Comparison of ENCODE assay signal across 29 cellular contexts in the genomic region with DNA sequence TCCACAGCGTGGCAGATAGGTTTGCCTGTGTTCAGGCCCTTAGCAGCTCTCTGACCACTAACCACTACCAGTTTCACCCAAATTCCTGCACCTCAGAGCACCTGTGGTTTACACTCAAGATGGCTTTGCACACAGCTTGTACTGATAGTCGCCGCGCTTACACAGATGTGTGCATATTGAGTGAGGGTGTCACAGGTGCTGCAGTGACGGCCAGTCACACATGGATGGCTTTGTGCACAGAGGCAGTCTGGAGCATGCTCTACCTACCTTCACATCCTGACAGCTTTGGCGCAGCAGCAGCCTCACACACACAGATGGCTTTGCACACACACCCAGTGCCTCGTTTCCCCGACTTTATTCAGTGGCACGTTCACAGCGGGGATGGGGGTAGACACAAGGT. TPM values are rescaled to one million over a fixed set of nuclear protein-coding genes. Genes with fewer than 3 reads are reported as not detected.
A peak's percentile ranks its signal among the peaks of the same experiment; 100 is the strongest.
DNase-seq lines count a peak whose midpoint lies in the region; ATAC-seq and TF ChIP-seq lines count a peak whose summit lies in the region.
"Had no signal": no experiment of that assay in that cellular context is flagged by ENCODE, and none has a peak within 500 bp of the region (broad histone marks: within the 10 kb centered on the region; RNA-seq: fewer than 3 reads in every experiment).

No MANE protein-coding gene starts in this region.

- peak overlapping the region; percentile 50 for H3K14ac ChIP-seq in IMR-90 (replicated peaks; ENCODE audit: low read depth, low read length)

- peaks cover 0 to 16% of the 10 kb centered on the region in 2 experiments; a peak in 2 of 4 replicates for H3K79me1 ChIP-seq in IMR-90 (ENCODE audit: low read depth in 1 of 2, low read length in 2 of 2)

- H3K9ac ChIP-seq in IMR-90 (ENCODE audit: low read depth, low read length) = no peak overlapping the region

- H3K56ac ChIP-seq in IMR-90 (ENCODE audit: extremely low read depth, insufficient read depth, low read length) = no peak overlapping the region; the same call in 1 of the 2 replicates

- no peak for TF ChIP-seq POLR2A in IMR-90 (IDR thresholded peaks at IDR 0.05; ENCODE audit: low read depth, low read length)

- no peak for DNase-seq in activated T-cell treated with anti-CD3 and anti-CD28 coated beads, Interleukin-2, amount 50 U/mL, for 24 hours
- no peak for DNase-seq in activated T-cell treated with anti-CD3 and anti-CD28 coated beads, Interleukin-2, amount 50 U/mL, for 1 hour
- no peak for DNase-seq in IMR-90
- DNase-seq in endothelial cell (ENCODE audit: low spot score) = no peak
- no peak for DNase-seq in stimulated activated naive B cell treated with anti-CD40 and anti-IgM and Interleukin-4, amounts not matched to agents 10 μg/mL and 1 μg/mL and 100 μg/mL, for 72 hours
- no peak for DNase-seq in NCI-H1417 (lab: John Stamatoyannopoulos, UW)
- no peak for DNase-seq in sciatic nerve (ENCODE audit: low spot score)
- DNase-seq in left lobe of liver (ENCODE audit: low spot score) = no peak
- DNase-seq: activated CD4-positive, alpha-beta T cell treated with anti-CD3 and anti-CD28 coated beads, Interleukin-2, amount 10 ng/mL, durations not matched to agents 7 days and 5 days; activated naive CD8-positive, alpha-beta T cell treated with anti-CD3 and anti-CD28 coated beads, Interleukin-2, amount 10 ng/mL, durations not matched to agents 7 days and 5 days; CD8-positive, alpha-beta T cell; cortex of kidney; DMS 273 treated with DMSO at 0.1 percent for 48 hours; endodermal cell; gastrocnemius medialis; hippocampal formation; left colon; mesendoderm; NCI-H510A; PC-9; SHP77 treated with DMSO at 0.1 percent for 48 hours; stimulated activated CD4-positive, alpha-beta T cell treated with anti-CD3 and anti-CD28 coated beads, Interleukin-15, amount 100 ng/mL, for 24 hours; T-helper 9 cell had no signal

- peaks cover 12% of the 10 kb centered on the region for H4K20me1 ChIP-seq in IMR-90 (ENCODE audit: insufficient read depth, low read length)

- H2BK20ac ChIP-seq in IMR-90 (ENCODE audit: low read depth, low read length) = no peak overlapping the region

- no peak for ATAC-seq in IMR-90 (ENCODE audit: low read depth)
- no peak for ATAC-seq in stimulated activated naive B cell treated with anti-CD40 and anti-IgM and Interleukin-4, amounts not matched to agents 10 μg/mL and 1 μg/mL and 100 μg/mL, for 72 hours (replicated peaks)
- no peak for ATAC-seq in sciatic nerve
- ATAC-seq in left lobe of liver = no peak
- ATAC-seq: CD8-positive, alpha-beta T cell; gastrocnemius medialis; left colon had no signal

- H4K5ac ChIP-seq in IMR-90 (ENCODE audit: low read depth, low read length) = no peak overlapping the region

- H3K9me3 Mint-ChIP-seq in activated T-cell treated with anti-CD3 and anti-CD28 coated beads, Interleukin-2, amount 50 U/mL, for 24 hours = no peaks in the 10 kb centered on the region
- H3K9me3 Mint-ChIP-seq in endothelial cell (ENCODE audit: unreplicated experiment) = no peaks in the 10 kb centered on the region
- no peaks in the 10 kb centered on the region for H3K9me3 Mint-ChIP-seq in stimulated activated naive B cell treated with anti-CD40 and anti-IgM and Interleukin-4, amounts not matched to agents 10 μg/mL and 1 μg/mL and 100 μg/mL, for 72 hours
- H3K9me3 Mint-ChIP-seq: activated CD4-positive, alpha-beta T cell treated with anti-CD3 and anti-CD28 coated beads, Interleukin-2, amount 10 ng/mL, durations not matched to agents 7 days and 5 days; activated naive CD8-positive, alpha-beta T cell treated with anti-CD3 and anti-CD28 coated beads, Interleukin-2, amount 10 ng/mL, durations not matched to agents 7 days and 5 days; activated T-helper 2 cell treated with anti-CD3 and anti-CD28 coated beads, Interferon-gamma antibody, Interleukin-2, Interleukin-4, amounts not matched to agents 10 μg/mL and 5 μg/mL and 100 μg/mL, durations not matched to agents 14 hours and 24 hours and 36 hours; CD8-positive, alpha-beta T cell; stimulated activated naive CD8-positive, alpha-beta T cell treated with anti-CD3 and anti-CD28 coated beads, Interleukin-15, Interleukin-2, amounts not matched to agents 100 ng/mL and 50 ng/mL, for 24 hours had no signal

- BruUV-seq in IMR-90 (replicated peaks; lab: Mats Ljungman, UMichigan) = no TSS peak

- peak overlapping the region; percentile 26; the same call in 1 of the 2 replicates for H3K27ac ChIP-seq in IMR-90 (ENCODE audit: insufficient read depth, low read length)
- H3K27ac ChIP-seq: ascending aorta, cardiac muscle cell, esophagus muscularis mucosa, gastrocnemius medialis, PC-9, VCaP had no signal

- CTCF ChIA-PET in IMR-90 (lab: Yijun Ruan, JAX) = interaction anchor here (1.2 kb wide), 1 partner anchor 172 kb away, joined by 5 read pairs; no protein-coding TSS in a partner anchor

- H3K18ac ChIP-seq in IMR-90 (ENCODE audit: low read depth, low read length) = no peak overlapping the region

- peak overlapping the region in 1 of 2 experiments; percentile 47; a peak in 2 of 4 replicates for H4K8ac ChIP-seq in IMR-90 (ENCODE audit: low read depth in 2 of 2, low read length in 2 of 2)

- peak overlapping the region; percentile 47; the same call in 1 of the 2 replicates for H3K23ac ChIP-seq in IMR-90 (ENCODE audit: low read depth, low read length)

- 0 out of 2 replicates have a peak overlapping the region, but pooled peaks have one; percentile 21 for H3K4me2 ChIP-seq in IMR-90 (ENCODE audit: low read depth, low read length)
- H3K4me2 ChIP-seq: PC-9 had no signal

- H3K36me3 ChIP-seq in IMR-90 (ENCODE audit: control insufficient read depth, insufficient read depth, low read length) = peaks cover 43% of the 10 kb centered on the region

- no peak for TF ChIP-seq RAD21 in IMR-90 (IDR thresholded peaks at IDR 0.05; ENCODE audit: low read length)

- no peak overlapping the region for H4K91ac ChIP-seq in IMR-90 (ENCODE audit: insufficient read depth, low read depth, low read length)

- no peaks in the 10 kb centered on the region for H3K27me3 ChIP-seq in IMR-90 (ENCODE audit: control insufficient read depth, insufficient read depth, low read length)
- H3K27me3 ChIP-seq: ascending aorta, cardiac muscle cell, esophagus muscularis mucosa, gastrocnemius medialis had no signal

- no peak overlapping the region for H3K4me3 ChIP-seq in IMR-90 (ENCODE audit: insufficient read depth, low read depth, low read length)
- H3K4me3 ChIP-seq: ascending aorta, cardiac muscle cell, esophagus muscularis mucosa, gastrocnemius medialis, PC-9 had no signal

- 74% methylated on average over 2 of the region's 10 CpGs; no CpG with 5 or more reads in 1 of the 2 experiments for WGBS in IMR-90 (ENCODE audit: extremely low coverage in 2 of 2, insufficient read length in 1 of 2), 2 experiments

- no peak overlapping the region for H2BK120ac ChIP-seq in IMR-90 (ENCODE audit: low read depth, low read length)

- peaks cover 64% of the 10 kb centered on the region for H3K36me3 Mint-ChIP-seq in activated T-cell treated with anti-CD3 and anti-CD28 coated beads, Interleukin-2, amount 50 U/mL, for 24 hours (ENCODE audit: low read depth)
- H3K36me3 Mint-ChIP-seq in endothelial cell (ENCODE audit: low read depth, unreplicated experiment) = peaks cover 48% of the 10 kb centered on the region
- peaks cover 23 to 25% of the 10 kb centered on the region in 2 donors for H3K36me3 Mint-ChIP-seq in stimulated activated naive B cell treated with anti-CD40 and anti-IgM and Interleukin-4, amounts not matched to agents 10 μg/mL and 1 μg/mL and 100 μg/mL, for 72 hours

- H3K4me3 Mint-ChIP-seq in activated T-cell treated with anti-CD3 and anti-CD28 coated beads, Interleukin-2, amount 50 U/mL, for 24 hours = no peak overlapping the region
- no peak overlapping the region for H3K4me3 Mint-ChIP-seq in endothelial cell (ENCODE audit: unreplicated experiment)
- no peak overlapping the region for H3K4me3 Mint-ChIP-seq in stimulated activated naive B cell treated with anti-CD40 and anti-IgM and Interleukin-4, amounts not matched to agents 10 μg/mL and 1 μg/mL and 100 μg/mL, for 72 hours
- H3K4me3 Mint-ChIP-seq: activated CD4-positive, alpha-beta T cell treated with anti-CD3 and anti-CD28 coated beads, Interleukin-2, amount 10 ng/mL, durations not matched to agents 7 days and 5 days; activated naive CD8-positive, alpha-beta T cell treated with anti-CD3 and anti-CD28 coated beads, Interleukin-2, amount 10 ng/mL, durations not matched to agents 7 days and 5 days; CD8-positive, alpha-beta T cell; endodermal cell; stimulated activated naive CD8-positive, alpha-beta T cell treated with anti-CD3 and anti-CD28 coated beads, Interleukin-15, Interleukin-2, amounts not matched to agents 100 ng/mL and 50 ng/mL, for 24 hours had no signal

- H2BK5ac ChIP-seq in IMR-90 (ENCODE audit: low read depth, low read length, poor library complexity, severe bottlenecking) = peak overlapping the region; percentile 27

- H3K9me3 ChIP-seq in IMR-90 (ENCODE audit: control insufficient read depth, insufficient read depth, low read length) = no peaks in the 10 kb centered on the region
- H3K9me3 ChIP-seq: ascending aorta, esophagus muscularis mucosa, gastrocnemius medialis had no signal

- intact Hi-C loops in IMR-90 (cut with micrococcal nuclease) (loop anchor here (1.0 kb wide), 1 partner anchor 433 kb away; no protein-coding TSS in a partner anchor), sciatic nerve (cut with DNase I) (no loop called here)

- peak overlapping the region; percentile 73 for H2AK9ac ChIP-seq in IMR-90 (replicated peaks; ENCODE audit: low read depth, low read length, poor library complexity)

- no peak for TF ChIP-seq CTCF in IMR-90 (conservative IDR thresholded peaks at IDR 0.05; ENCODE audit: low read depth, low read length)
- TF ChIP-seq CTCF in endothelial cell (IDR thresholded peaks at IDR 0.05; ENCODE audit: unreplicated experiment) = no peak

- POLR2A ChIA-PET in IMR-90 (lab: Charles Lee; ENCODE audit: unreplicated experiment) = interaction anchor here (0.6 kb wide), 1 partner anchor 104 kb away, joined by 3 read pairs; no protein-coding TSS in a partner anchor

- peaks cover 8% of the 10 kb centered on the region for H3K9me1 ChIP-seq in IMR-90 (ENCODE audit: insufficient read depth, low read length)

- H3K4me1 Mint-ChIP-seq in activated T-cell treated with anti-CD3 and anti-CD28 coated beads, Interleukin-2, amount 50 U/mL, for 24 hours (ENCODE audit: low read depth) = peaks cover 20% of the 10 kb centered on the region
- no peaks in the 10 kb centered on the region for H3K4me1 Mint-ChIP-seq in endothelial cell (ENCODE audit: unreplicated experiment)
- peaks cover 16 to 31% of the 10 kb centered on the region in 2 donors for H3K4me1 Mint-ChIP-seq in stimulated activated naive B cell treated with anti-CD40 and anti-IgM and Interleukin-4, amounts not matched to agents 10 μg/mL and 1 μg/mL and 100 μg/mL, for 72 hours
- H3K4me1 Mint-ChIP-seq: endodermal cell had no signal

- H3K27ac Mint-ChIP-seq in activated T-cell treated with anti-CD3 and anti-CD28 coated beads, Interleukin-2, amount 50 U/mL, for 24 hours = peak overlapping the region; percentile 55
- peak overlapping the region; percentile 26 for H3K27ac Mint-ChIP-seq in endothelial cell (ENCODE audit: unreplicated experiment)
- H3K27ac Mint-ChIP-seq in stimulated activated naive B cell treated with anti-CD40 and anti-IgM and Interleukin-4, amounts not matched to agents 10 μg/mL and 1 μg/mL and 100 μg/mL, for 72 hours = peak overlapping the region; percentile 10
- H3K27ac Mint-ChIP-seq: activated CD4-positive, alpha-beta T cell treated with anti-CD3 and anti-CD28 coated beads, Interleukin-2, amount 10 ng/mL, durations not matched to agents 7 days and 5 days; activated naive CD8-positive, alpha-beta T cell treated with anti-CD3 and anti-CD28 coated beads, Interleukin-2, amount 10 ng/mL, durations not matched to agents 7 days and 5 days; activated T-helper 2 cell treated with anti-CD3 and anti-CD28 coated beads, Interferon-gamma antibody, Interleukin-2, Interleukin-4, amounts not matched to agents 10 μg/mL and 5 μg/mL and 100 μg/mL, durations not matched to agents 14 hours and 24 hours and 36 hours; CD8-positive, alpha-beta T cell; endodermal cell; stimulated activated naive CD8-positive, alpha-beta T cell treated with anti-CD3 and anti-CD28 coated beads, Interleukin-15, Interleukin-2, amounts not matched to agents 100 ng/mL and 50 ng/mL, for 24 hours had no signal

- dilution Hi-C loops in IMR-90 (cut with HindIII; ENCODE audit: low sequenced_read_pairs, unreplicated experiment) = no loop called here

- H3K4me1 ChIP-seq in IMR-90 (ENCODE audit: control insufficient read depth, insufficient read depth, low read length) = peaks cover 11% of the 10 kb centered on the region
- H3K4me1 ChIP-seq: ascending aorta, gastrocnemius medialis had no signal

- in situ Hi-C loops in IMR-90 (cut with MboI; ENCODE audit: low sequenced_read_pairs) = no loop called here

- H3K27me3 Mint-ChIP-seq in activated T-cell treated with anti-CD3 and anti-CD28 coated beads, Interleukin-2, amount 50 U/mL, for 24 hours = no peaks in the 10 kb centered on the region
- peaks cover 7% of the 10 kb centered on the region for H3K27me3 Mint-ChIP-seq in endothelial cell (ENCODE audit: unreplicated experiment)
- no peaks in the 10 kb centered on the region for H3K27me3 Mint-ChIP-seq in stimulated activated naive B cell treated with anti-CD40 and anti-IgM and Interleukin-4, amounts not matched to agents 10 μg/mL and 1 μg/mL and 100 μg/mL, for 72 hours
- H3K27me3 Mint-ChIP-seq: activated CD4-positive, alpha-beta T cell treated with anti-CD3 and anti-CD28 coated beads, Interleukin-2, amount 10 ng/mL, durations not matched to agents 7 days and 5 days; activated naive CD8-positive, alpha-beta T cell treated with anti-CD3 and anti-CD28 coated beads, Interleukin-2, amount 10 ng/mL, durations not matched to agents 7 days and 5 days; stimulated activated naive CD8-positive, alpha-beta T cell treated with anti-CD3 and anti-CD28 coated beads, Interleukin-15, Interleukin-2, amounts not matched to agents 100 ng/mL and 50 ng/mL, for 24 hours had no signal

- peak overlapping the region; percentile 71 for H2AFZ ChIP-seq in IMR-90 (replicated peaks; ENCODE audit: low read length, poor library complexity)
- H2AFZ ChIP-seq: PC-9 had no signal

- H3K4ac ChIP-seq in IMR-90 (ENCODE audit: low read depth, low read length) = peak overlapping the region; percentile 66

- H2BK15ac ChIP-seq in IMR-90 (ENCODE audit: low read depth, low read length) = no peak overlapping the region

- H2AK5ac ChIP-seq in IMR-90 (ENCODE audit: low read depth, low read length) = peak overlapping the region; percentile 86; the same call in 1 of the 2 replicates

RNA-seq across cellular contexts. Expression of a gene that starts 7.5 kb away (rescaled TPM):
- total RNA-seq in IMR-90 (2012; rRNA removed) = 18.1 and 22.2 TPM in 2 replicates
- polyA plus RNA-seq in IMR-90 (2012; rRNA removed) = 34.3 and 39.4 TPM in 2 replicates
- polyA plus RNA-seq in IMR-90 (2012; cell fraction: cytosol; rRNA removed) = 30.9 and 49.2 TPM in 2 replicates
- polyA plus RNA-seq in IMR-90 (2012; cell fraction: nucleus; rRNA removed; ENCODE audit: low replicate concordance) = 124 and 135 TPM in 2 replicates
- total RNA-seq in endothelial cell (ENCODE audit: unreplicated experiment) = 87.9 TPM
- total RNA-seq in sciatic nerve = 35.9 TPM
- 21.1 TPM for total RNA-seq in left lobe of liver
